Comparison of ENCODE assay signal across 1 cellular context in genomic region chr17:76481091-76481655, GRCh38.
A peak's percentile ranks its signal among the peaks of the same experiment; 100 is the strongest.
TF ChIP-seq lines count a peak whose summit lies in the region.

No MANE protein-coding gene starts in this region.

TF ChIP-seq in GM12878, 131 proteins besides CTCF, POLR2A, EP300 and RAD21 (continued from another document and continues in another):
- no peak for TF ChIP-seq E2F8 (IDR thresholded peaks at IDR 0.05; ENCODE audit: low read depth, partially characterized antibody)
- TF ChIP-seq HDAC2 (IDR thresholded peaks at IDR 0.05) = no peak
- TF ChIP-seq DPF2 (IDR thresholded peaks at IDR 0.05) = peak; percentile 74
- TF ChIP-seq ETV6 (conservative IDR thresholded peaks at IDR 0.05 in 1 of 2, IDR thresholded peaks at IDR 0.05 in 1 of 2; ENCODE audit: borderline replicate concordance in 1 of 2, low read depth in 1 of 2) = peak in 1 of 2 experiments; percentile 65; a peak in 1 of 4 replicates
- no peak for TF ChIP-seq SIX5 (IDR thresholded peaks at IDR 0.05; ENCODE audit: low read depth, low read length, severe bottlenecking)
- TF ChIP-seq IKZF2 (IDR thresholded peaks at IDR 0.05) = peak; percentile 79 to 80
- TF ChIP-seq LARP7 (IDR thresholded peaks at IDR 0.05) = no peak
- peak; percentile 88; the same call in 1 of the 2 replicates for TF ChIP-seq MTA3 (IDR thresholded peaks at IDR 0.05; ENCODE audit: borderline replicate concordance, low read length)
- no peak for TF ChIP-seq POU2F2 (IDR thresholded peaks at IDR 0.05; ENCODE audit: borderline replicate concordance, low read depth, low read length)
- TF ChIP-seq YY1 (IDR thresholded peaks at IDR 0.05; ENCODE audit: low read depth, low read length) = peak; percentile 59
- TF ChIP-seq TCF3 (IDR thresholded peaks at IDR 0.05; ENCODE audit: borderline replicate concordance, insufficient read depth, low read depth, low read length) = peak; percentile 93
- no peak for TF ChIP-seq CUX1 (IDR thresholded peaks at IDR 0.05; ENCODE audit: insufficient replicate concordance, low read depth, low read length)
- no peak for TF ChIP-seq SMC3 (IDR thresholded peaks at IDR 0.05; ENCODE audit: borderline replicate concordance, low read length)
- peak; percentile 70; the same call in 1 of the 2 replicates for TF ChIP-seq SMARCA5 (IDR thresholded peaks at IDR 0.05)
- no peak for TF ChIP-seq TARDBP (IDR thresholded peaks at IDR 0.05; ENCODE audit: borderline replicate concordance)
- no peak; the same call in 1 of the 2 replicates for TF ChIP-seq PKNOX1 (IDR thresholded peaks at IDR 0.05)
- no peak for TF ChIP-seq KDM1A (IDR thresholded peaks at IDR 0.05; ENCODE audit: borderline replicate concordance)
- TF ChIP-seq TAF1 (IDR thresholded peaks at IDR 0.05; ENCODE audit: borderline replicate concordance, low read depth, low read length) = no peak
- no peak for TF ChIP-seq ATF7 (IDR thresholded peaks at IDR 0.05; ENCODE audit: low read depth)
- no peak for TF ChIP-seq SREBF2 (IDR thresholded peaks at IDR 0.05; ENCODE audit: low read length)
- no peak for TF ChIP-seq IRF3 (IDR thresholded peaks at IDR 0.05)
- 0 out of 2 replicates have a peak, but pooled peaks have one; percentile 13 for TF ChIP-seq BCL11A (IDR thresholded peaks at IDR 0.05; ENCODE audit: low read depth, low read length)
- TF ChIP-seq TCF12 (IDR thresholded peaks at IDR 0.05; ENCODE audit: low read depth, low read length) = peak; percentile 97
- peak; percentile 28 for TF ChIP-seq HDGF (IDR thresholded peaks at IDR 0.05)
- TF ChIP-seq MYB (IDR thresholded peaks at IDR 0.05; ENCODE audit: borderline replicate concordance, low read depth, low read length) = no peak
- TF ChIP-seq SPI1 (IDR thresholded peaks at IDR 0.05; ENCODE audit: borderline replicate concordance, insufficient read depth, low read depth, low read length) = peak; percentile 87
- TF ChIP-seq CHD4 (IDR thresholded peaks at IDR 0.05) = 0 out of 2 replicates have a peak, but pooled peaks have one; percentile 3
- no peak for TF ChIP-seq TCF7 (IDR thresholded peaks at IDR 0.05; ENCODE audit: borderline replicate concordance)
- peak; percentile 85; the same call in 1 of the 2 replicates for TF ChIP-seq GATAD2B (conservative IDR thresholded peaks at IDR 0.05; ENCODE audit: low read depth)
- TF ChIP-seq ZNF217 (IDR thresholded peaks at IDR 0.05) = no peak
- TF ChIP-seq CEBPB (IDR thresholded peaks at IDR 0.05; ENCODE audit: borderline replicate concordance in 1 of 2, low read depth in 2 of 2, low read length in 2 of 2) = no peak
- TF ChIP-seq JUNB (IDR thresholded peaks at IDR 0.05) = no peak
- peak; percentile 85 for TF ChIP-seq IKZF1 (conservative IDR thresholded peaks at IDR 0.05)
- peak; percentile 77 for TF ChIP-seq MEF2A (IDR thresholded peaks at IDR 0.05; ENCODE audit: insufficient read depth, low read depth, low read length)
- TF ChIP-seq RAD51 (IDR thresholded peaks at IDR 0.05) = peak; percentile 92
- no peak for TF ChIP-seq REST (IDR thresholded peaks at IDR 0.05; ENCODE audit: low read depth, low read length)
- no peak for TF ChIP-seq STAT3 (IDR thresholded peaks at IDR 0.05; ENCODE audit: low read depth, low read length)
- TF ChIP-seq RCOR1 (conservative IDR thresholded peaks at IDR 0.05; ENCODE audit: low read depth, low read length) = no peak
- TF ChIP-seq ZNF622 (IDR thresholded peaks at IDR 0.05) = no peak
- TF ChIP-seq EGR1 (IDR thresholded peaks at IDR 0.05; ENCODE audit: borderline replicate concordance in 1 of 2, low read depth in 2 of 2, low read length in 2 of 2) = peak in 1 of 2 experiments; percentile 25; a peak in 1 of 3 replicates
- TF ChIP-seq ZNF274 (IDR thresholded peaks at IDR 0.05; ENCODE audit: insufficient read depth, insufficient read length) = no peak
- TF ChIP-seq SP1 (IDR thresholded peaks at IDR 0.05; ENCODE audit: low read depth, low read length) = peak; percentile 48
- TF ChIP-seq ESRRA (IDR thresholded peaks at IDR 0.05; ENCODE audit: low read length) = no peak
- peak; percentile 7 for TF ChIP-seq MEF2B (IDR thresholded peaks at IDR 0.05; ENCODE audit: partially characterized antibody, poor library complexity, severe bottlenecking)
- 0 out of 2 replicates have a peak, but pooled peaks have one; percentile 38 for TF ChIP-seq NFIC (IDR thresholded peaks at IDR 0.05; ENCODE audit: low read depth, low read length)
- peak; percentile 38; the same call in 1 of the 2 replicates for TF ChIP-seq TBL1XR1 (IDR thresholded peaks at IDR 0.05; ENCODE audit: low read depth, low read length)
- TF ChIP-seq BRCA1 (IDR thresholded peaks at IDR 0.05; ENCODE audit: low read depth, low read length) = no peak
- TF ChIP-seq ZNF207 (IDR thresholded peaks at IDR 0.05; ENCODE audit: borderline replicate concordance) = 0 out of 2 replicates have a peak, but pooled peaks have one; percentile 18
- no peak for TF ChIP-seq IRF5 (IDR thresholded peaks at IDR 0.05; ENCODE audit: borderline replicate concordance)
- TF ChIP-seq SKIL (IDR thresholded peaks at IDR 0.05; ENCODE audit: low read depth, poor library complexity, severe bottlenecking) = peak; percentile 14
- no peak for TF ChIP-seq SMAD5 (IDR thresholded peaks at IDR 0.05; ENCODE audit: low read depth)
- TF ChIP-seq ZNF384 (IDR thresholded peaks at IDR 0.05; ENCODE audit: borderline replicate concordance, low read depth, low read length) = no peak
- peak; percentile 17; the same call in 1 of the 2 replicates for TF ChIP-seq MTA2 (IDR thresholded peaks at IDR 0.05; ENCODE audit: low read depth)
